Comparison of ENCODE assay signal across 18 cellular contexts in the genomic region with DNA sequence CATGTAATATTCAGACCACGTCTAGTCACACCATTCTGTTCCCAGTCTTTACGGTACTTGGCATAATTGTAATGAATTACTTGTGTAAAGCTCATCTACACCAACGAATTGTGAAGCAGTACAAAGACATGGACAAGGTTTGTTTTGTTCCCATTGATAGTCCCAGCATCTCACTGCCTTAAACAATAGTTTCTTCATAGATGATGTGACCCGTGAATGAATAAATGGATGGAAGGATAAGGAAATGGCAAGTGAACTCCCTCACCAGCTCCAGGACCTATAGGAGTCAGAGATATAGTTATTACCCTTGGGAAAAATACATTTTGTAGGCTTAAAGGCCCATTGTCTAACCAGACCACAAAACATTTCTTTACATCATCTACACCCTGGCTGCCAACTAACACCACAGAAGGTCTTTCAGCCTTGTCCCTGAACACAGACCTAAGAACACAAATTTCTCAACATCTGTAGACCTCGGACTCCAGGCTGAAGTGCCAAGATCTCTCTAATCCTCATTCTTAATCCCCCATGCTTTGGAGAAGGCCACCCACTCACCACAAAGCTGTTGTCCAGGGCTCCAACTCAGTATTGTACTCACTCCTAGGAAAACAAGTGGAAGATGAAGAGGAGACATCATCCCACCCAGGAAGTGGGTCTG. TPM values are rescaled to one million over a fixed set of nuclear protein-coding genes. Genes with fewer than 3 reads are reported as not detected.
DNase-seq lines count a peak whose midpoint lies in the region; ATAC-seq, FAIRE-seq and TF ChIP-seq lines count a peak whose summit lies in the region.
"Had no signal": no experiment of that assay in that cellular context is flagged by ENCODE, and none has a peak within 500 bp of the region (broad histone marks: within the 10 kb centered on the region; RNA-seq: fewer than 3 reads in every experiment).

No MANE protein-coding gene starts in this region.

- no peak overlapping the region for H3K4me3 Mint-ChIP-seq in nephron

- TF ChIP-seq CTCF in left ventricle myocardium inferior (IDR thresholded peaks at IDR 0.05; ENCODE audit: borderline replicate concordance) (no peak), K562 (IDR thresholded peaks at IDR 0.05 in 2 of 3, conservative IDR thresholded peaks at IDR 0.05 in 1 of 3; ENCODE audit: insufficient read depth in 2 of 3, low read depth in 1 of 3, low read length in 3 of 3) (no peak), nephron (IDR thresholded peaks at IDR 0.05; ENCODE audit: unreplicated experiment in 3 of 3) (no peak)

- no peak overlapping the region for H2AFZ ChIP-seq in K562 (ENCODE audit: low read depth, low read length)

- no peaks in the 10 kb centered on the region for H3K27me3 Mint-ChIP-seq in nephron (ENCODE audit: low read depth)

- H3K79me2 ChIP-seq in K562 (ENCODE audit: control insufficient read depth, insufficient read depth, low read length): no peaks in the 10 kb centered on the region

- no peaks in the 10 kb centered on the region for H3K36me3 ChIP-seq in left ventricle myocardium inferior
- no peaks in the 10 kb centered on the region for H3K36me3 ChIP-seq in K562 (ENCODE audit: control insufficient read depth, insufficient read depth, low read length)
- H3K36me3 ChIP-seq: BE2C, SJCRH30 had no signal

- ATAC-seq in right cardiac atrium (peak; percentile 56 to 59), K562 (no peak), HG03175 (IDR thresholded peaks at IDR 0.05; ENCODE audit: unreplicated experiment) (no peak)
- ATAC-seq: A549, Panc1 had no signal

- H3K4me3 ChIP-seq in right cardiac atrium (ENCODE audit: low read length) (no peak overlapping the region), left ventricle myocardium inferior (no peak overlapping the region), K562 (no peak overlapping the region)
- H3K4me3 ChIP-seq: A549, SJCRH30 had no signal

- H3K27ac Mint-ChIP-seq in nephron: peak overlapping the region in 2 of 3 experiments; percentile 12 to 36

- no peak overlapping the region for H3K9ac ChIP-seq in K562 (ENCODE audit: insufficient read depth in 1 of 2, low read depth in 2 of 2, low read length in 2 of 2)

- 78% methylated on average over 5 of the region's 5 CpGs for WGBS in right cardiac atrium
- 0% methylated on average over 5 of the region's 5 CpGs for WGBS in K562 (ENCODE audit: insufficient coverage, low coverage, missing lambda C conversion rate)

- DNase-seq in right cardiac atrium (no peak), left ventricle myocardium inferior (no peak), K562 (ENCODE audit: extremely low read depth in 1 of 4, low spot score in 3 of 4) (no peak), DMS114 treated with DMSO at 0.1 percent for 48 hours (lab: John Stamatoyannopoulos, UW; ENCODE audit: unreplicated experiment) (no peak)
- no peak for DNase-seq in activated effector memory CD4-positive, alpha-beta T cell treated with Interleukin-2 at 50 U/mL for 16 hours
- DNase-seq: BE2C, DMS79, NCI-H1105, NCI-H1694, NCI-H2081, NCI-H2171, NCI-H345, NCI-H82 had no signal

- no peaks in the 10 kb centered on the region for H3K36me3 Mint-ChIP-seq in nephron (ENCODE audit: low read depth)

- no peak for TF ChIP-seq RAD21 in K562 (CRISPR knock-in tag; conservative IDR thresholded peaks at IDR 0.05 in 1 of 2, IDR thresholded peaks at IDR 0.05 in 1 of 2)

- H3K27me3 ChIP-seq in right cardiac atrium (ENCODE audit: control insufficient read depth, insufficient read depth): no peaks in the 10 kb centered on the region
- H3K27me3 ChIP-seq in left ventricle myocardium inferior (ENCODE audit: low read depth): no peaks in the 10 kb centered on the region
- H3K27me3 ChIP-seq in K562 (ENCODE audit: control insufficient read depth in 2 of 2, insufficient read depth in 2 of 2, low read length in 2 of 2): peaks cover 0 to 20% of the 10 kb centered on the region in 2 experiments
- H3K27me3 ChIP-seq: BE2C, SJCRH30 had no signal

- BruUV-seq in K562 (replicated peaks; lab: Mats Ljungman, UMichigan): no TSS peak

- no peak overlapping the region for H3K27ac ChIP-seq in right cardiac atrium (ENCODE audit: low read length)
- H3K27ac ChIP-seq in left ventricle myocardium inferior (replicated peaks): no peak overlapping the region
- H3K27ac ChIP-seq in K562 (ENCODE audit: extremely low read depth, low read depth, low read length): no peak overlapping the region
- H3K27ac ChIP-seq: A549, SJCRH30 had no signal

- peak; percentile 59 for FAIRE-seq in K562 (lab: Jason Lieb, UNC)
- FAIRE-seq: A549 had no signal

- peaks cover 6% of the 10 kb centered on the region for H3K4me1 Mint-ChIP-seq in nephron

- no peaks in the 10 kb centered on the region for H4K20me1 ChIP-seq in K562 (replicated peaks; ENCODE audit: control insufficient read depth, insufficient read depth, low read length)

- POLR2A ChIA-PET in K562 (lab: Yijun Ruan, JAX): interaction anchor here (1.2 kb wide), 1 partner anchor 10 kb away, joined by 4 read pairs; no protein-coding TSS in a partner anchor

- CTCF ChIA-PET in K562 (lab: Yijun Ruan, JAX; ENCODE audit: low intra/inter-chr PET ratio): no interaction called here

- no peak overlapping the region for H3K4me2 ChIP-seq in K562 (ENCODE audit: insufficient read depth, low read length)
- H3K4me2 ChIP-seq: A549 had no signal

- no peaks in the 10 kb centered on the region for H3K9me3 Mint-ChIP-seq in nephron

- TF ChIP-seq EP300 in K562 (IDR thresholded peaks at IDR 0.05; ENCODE audit: low read length): no peak

- intact Hi-C loops in right cardiac atrium (cut with DNase I) (no loop called here), left ventricle myocardium inferior (cut with micrococcal nuclease) (no loop called here), K562 (cut with micrococcal nuclease) (no loop called here)

- H3K9me3 ChIP-seq in right cardiac atrium (ENCODE audit: control insufficient read depth, low read length) (no peaks in the 10 kb centered on the region), left ventricle myocardium inferior (replicated peaks) (no peaks in the 10 kb centered on the region), K562 (replicated peaks; ENCODE audit: control insufficient read depth, insufficient read depth, low read depth, low read length) (no peaks in the 10 kb centered on the region)
- H3K9me3 ChIP-seq: A549, BE2C, SJCRH30 had no signal

- no peaks in the 10 kb centered on the region for H3K4me1 ChIP-seq in right cardiac atrium (ENCODE audit: control insufficient read depth, insufficient read depth, low read length)
- H3K4me1 ChIP-seq in left ventricle myocardium inferior: no peaks in the 10 kb centered on the region
- no peaks in the 10 kb centered on the region for H3K4me1 ChIP-seq in K562 (replicated peaks in 1 of 2; ENCODE audit: control insufficient read depth in 2 of 2, insufficient read depth in 2 of 2, low read length in 2 of 2)
- H3K4me1 ChIP-seq: A549, BE2C, SJCRH30 had no signal

- H3K9me1 ChIP-seq in K562 (ENCODE audit: control insufficient read depth, insufficient read depth, low read length): no peaks in the 10 kb centered on the region

- TF ChIP-seq POLR2A in K562 (conservative IDR thresholded peaks at IDR 0.05): no peak

- in situ Hi-C loops in K562 (cut with MboI): no loop called here

TF ChIP-seq in K562, 482 proteins besides CTCF, POLR2A, EP300 and RAD21 (continues in another document):
- TF ChIP-seq FOXP1 (CRISPR knock-in tag; IDR thresholded peaks at IDR 0.05) (no peak), TGIF2 (CRISPR knock-in tag; IDR thresholded peaks at IDR 0.05) (no peak), ZNF124 (CRISPR knock-in tag; IDR thresholded peaks at IDR 0.05) (no peak), RCOR1 (IDR thresholded peaks at IDR 0.05; ENCODE audit: borderline replicate concordance in 1 of 2, low read depth in 2 of 2, low read length in 2 of 2) (no peak)
- TF ChIP-seq, protein P1, sequence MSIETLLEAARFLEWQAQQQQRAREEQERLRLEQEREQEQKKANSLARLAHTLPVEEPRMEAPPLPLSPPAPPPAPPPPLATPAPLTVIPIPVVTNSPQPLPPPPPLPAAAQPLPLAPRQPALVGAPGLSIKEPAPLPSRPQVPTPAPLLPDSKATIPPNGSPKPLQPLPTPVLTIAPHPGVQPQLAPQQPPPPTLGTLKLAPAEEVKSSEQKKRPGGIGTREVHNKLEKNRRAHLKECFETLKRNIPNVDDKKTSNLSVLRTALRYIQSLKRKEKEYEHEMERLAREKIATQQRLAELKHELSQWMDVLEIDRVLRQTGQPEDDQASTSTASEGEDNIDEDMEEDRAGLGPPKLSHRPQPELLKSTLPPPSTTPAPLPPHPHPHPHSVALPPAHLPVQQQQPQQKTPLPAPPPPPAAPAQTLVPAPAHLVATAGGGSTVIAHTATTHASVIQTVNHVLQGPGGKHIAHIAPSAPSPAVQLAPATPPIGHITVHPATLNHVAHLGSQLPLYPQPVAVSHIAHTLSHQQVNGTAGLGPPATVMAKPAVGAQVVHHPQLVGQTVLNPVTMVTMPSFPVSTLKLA (conservative IDR thresholded peaks at IDR 0.05): no peak

RNA-seq across cellular contexts. Expression of a gene that starts 38.2 kb away (rescaled TPM):
- total RNA-seq in right cardiac atrium (10 to 100 TPM; 17.1 to 26.6 (median 18.8) TPM), left ventricle myocardium inferior (11.5 TPM), K562 (2014; rRNA removed) (0.29 TPM in 1 of 2 replicates, not detected in the other), K562 (2014; rRNA removed; fragmentation: Illumina TruSeq; extraction: Trizol) (not detected in 2 replicates), K562 (2015; rRNA removed; fragmentation: Illumina TruSeq; extraction: Trizol) (not detected in 2 replicates), K562 (2021) (0.16 and 0.18 TPM in 2 replicates)
- polyA plus RNA-seq in right cardiac atrium (4.3 TPM), K562 (2011; rRNA removed) (0.01 TPM in 1 of 2 replicates, not detected in the other), K562 (2014; fragmentation: Illumina TruSeq; extraction: Trizol) (not detected in 2 replicates), K562 (2014; fragmentation: Nextera tagmentation; extraction: Ambion mirVana) (not detected), K562 (2014; rRNA removed) (not detected in 2 replicates)
- not detected in 2 replicates for total RNA-seq in K562 (2011; cell fraction: chromatin; rRNA removed; ENCODE audit: low replicate concordance)
- total RNA-seq in K562 (2011; cell fraction: nucleolus; rRNA removed): not detected in 2 replicates
- total RNA-seq in K562 (2011; cell fraction: nucleoplasm; rRNA removed): not detected in 2 replicates
- polyA plus RNA-seq in K562 (2011; cell fraction: cytosol; rRNA removed): not detected in 2 replicates
- polyA plus RNA-seq in K562 (2011; cell fraction: nucleus; rRNA removed): not detected in 2 replicates
- 0.01 TPM in 2 replicates for polyA plus RNA-seq in K562 (2012)
- polyA minus RNA-seq in K562 (2011; rRNA and poly(A)+ RNA removed): not detected in 2 replicates
- polyA minus RNA-seq in K562 (2011; cell fraction: cytosol; rRNA and poly(A)+ RNA removed): not detected in 2 replicates
- not detected in 2 replicates for polyA minus RNA-seq in K562 (2011; cell fraction: nucleus; rRNA and poly(A)+ RNA removed)

Comparison
In these comparisons a context has a peak if more than half of its experiments do, and no peak if none do; other contexts are left out.
1. ATAC-seq: peak in right cardiac atrium (2 of 2); none in K562 (single experiment) and HG03175 (single experiment).